24 cellular contexts compared by ENCODE assay signal in the genomic region with DNA sequence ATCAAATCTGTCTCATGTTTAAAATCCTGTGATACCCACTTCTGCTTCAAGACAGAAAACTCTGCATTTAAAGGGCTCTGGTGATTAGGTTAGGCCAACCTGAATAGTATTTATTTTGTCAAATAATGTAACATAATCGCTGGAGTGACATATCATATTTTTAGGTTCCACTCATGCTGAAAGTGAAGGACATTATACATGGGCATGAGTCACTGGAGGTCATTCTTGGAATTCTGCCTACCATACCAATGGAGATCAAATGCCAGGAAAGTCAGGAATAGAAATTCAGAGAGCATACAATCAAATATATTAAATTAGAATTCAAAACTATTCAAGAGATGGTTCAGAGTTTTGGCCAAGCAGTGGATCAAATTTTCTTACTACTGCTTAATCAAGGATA.
"Had no signal": no experiment of that assay in that cellular context is flagged by ENCODE, and none has a peak within 500 bp of the region (broad histone marks: within the 10 kb centered on the region; RNA-seq: fewer than 3 reads in every experiment).

No MANE protein-coding gene starts in this region.

- H3K9me3 ChIP-seq: body of pancreas, heart left ventricle, left ventricle myocardium inferior, sigmoid colon, spleen, transverse colon had no signal

- H3K27ac ChIP-seq: body of pancreas, coronary artery, dorsolateral prefrontal cortex, heart left ventricle, left ventricle myocardium inferior, sigmoid colon, spleen, transverse colon had no signal

- H3K27me3 ChIP-seq: body of pancreas, dorsolateral prefrontal cortex, heart left ventricle, sigmoid colon, transverse colon had no signal

- ATAC-seq: activated CD4-positive, alpha-beta T cell treated with anti-CD3 and anti-CD28 coated beads for 36 hours; activated CD8-positive, alpha-beta T cell treated with anti-CD3 and anti-CD28 coated beads, Interleukin-2, amount 10 ng/mL, durations not matched to agents 7 days and 5 days; activated T-cell treated with anti-CD3 and anti-CD28 coated beads, Interleukin-2, amount 50 U/mL, for 72 hours; body of pancreas; natural killer cell had no signal

- DNase-seq: activated CD4-positive, alpha-beta T cell treated with anti-CD3 and anti-CD28 coated beads for 36 hours; activated CD4-positive, CD25-positive, alpha-beta regulatory T cell; activated CD8-positive, alpha-beta T cell treated with anti-CD3 and anti-CD28 coated beads, Interleukin-2, amount 10 ng/mL, durations not matched to agents 7 days and 5 days; activated naive CD4-positive, alpha-beta T cell treated with Interleukin-2 at 50 U/mL for 16 hours; activated T-cell treated with anti-CD3 and anti-CD28 coated beads for 4 hours; activated T-cell treated with anti-CD3 and anti-CD28 coated beads, Interleukin-2, amount 50 U/mL, for 72 hours; anterior cingulate cortex; body of pancreas; dorsolateral prefrontal cortex; effector memory CD4-positive, alpha-beta T cell; erythroblast; heart left ventricle; hypothalamus; left ventricle myocardium inferior; mesendoderm; natural killer cell; sigmoid colon; spleen; stimulated activated naive CD4-positive, alpha-beta T cell; T-helper 1 cell; transverse colon had no signal

- FAIRE-seq: islet of Langerhans had no signal

- H3K4me1 ChIP-seq: heart left ventricle, left ventricle myocardium inferior, sigmoid colon, spleen, transverse colon had no signal

- H3K4me3 ChIP-seq: body of pancreas, coronary artery, dorsolateral prefrontal cortex, heart left ventricle, left ventricle myocardium inferior, lung, sigmoid colon, spleen, transverse colon had no signal

- H3K36me3 ChIP-seq: heart left ventricle, left ventricle myocardium inferior, sigmoid colon, spleen, transverse colon had no signal
